In the genomic region with DNA sequence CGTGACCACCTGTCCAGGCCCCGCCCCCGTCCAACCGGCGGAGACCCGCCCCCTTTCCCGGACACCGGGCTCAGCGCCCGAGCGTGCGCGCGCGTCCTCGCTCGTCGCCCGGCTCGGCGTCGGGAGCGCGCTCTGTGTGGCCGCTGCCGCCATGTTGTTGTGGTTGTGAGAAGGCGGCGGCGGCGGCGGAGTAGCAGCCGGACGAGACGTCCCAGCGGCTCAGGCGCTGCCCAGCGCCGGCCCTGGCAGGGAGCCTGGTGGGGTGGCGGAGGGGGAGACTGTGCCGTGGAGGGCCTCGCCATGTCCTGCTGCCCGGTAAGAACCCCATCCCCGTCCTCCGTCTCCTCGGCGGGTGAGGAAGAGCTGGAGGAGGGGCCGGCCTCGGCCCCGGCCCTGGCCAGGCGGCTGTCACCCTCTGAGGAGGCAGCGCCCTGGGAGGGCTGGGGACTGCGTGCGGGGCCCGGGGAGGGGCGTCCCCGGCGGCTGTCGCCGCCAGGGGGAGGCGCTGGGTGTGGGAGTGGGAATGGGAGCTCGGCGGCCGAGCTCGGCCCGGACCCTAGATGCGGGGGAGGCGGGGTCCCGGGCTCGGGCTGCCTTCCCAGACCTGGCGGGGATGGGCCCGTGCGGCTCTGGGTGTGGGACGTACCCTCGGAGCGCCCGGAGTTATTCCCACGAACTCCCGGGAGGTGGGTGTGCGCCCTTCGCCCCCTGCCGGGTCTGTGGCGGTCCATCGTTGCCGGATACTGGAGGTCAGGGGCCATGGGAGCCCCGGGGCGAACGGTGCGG, we compare ENCODE assay signal across 8 cellular contexts. TPM values are rescaled to one million over a fixed set of nuclear protein-coding genes. Genes with fewer than 3 reads are reported as not detected.
DNase-seq lines count a peak whose midpoint lies in the region; ATAC-seq and TF ChIP-seq lines count a peak whose summit lies in the region.

A gene (plus strand): TSS at position 130 of the 786 bp plus-strand sequence. CDS start 87,886 bp downstream, outside the sequence.

- CTCF ChIA-PET in CD8-positive, alpha-beta memory T cell (lab: Charles Lee): no interaction called here
- CTCF ChIA-PET in PC-9 (lab: Charles Lee): interaction anchor here (0.5 to 0.7 kb wide), 3 partner anchors 45 to 409 kb away, joined by 3 to 6 read pairs (median 5); a partner anchor contains a TSS

- peak within 1 kb of the TSS; percentile 91 for H2AFZ ChIP-seq in PC-9

- H3K9me2 ChIP-seq in PC-9 (ENCODE audit: insufficient read depth): no peaks in the 10 kb centered on the region

- peak; percentile 58; the same call in 1 of the 2 replicates for TF ChIP-seq CTCF in PC-9 (conservative IDR thresholded peaks at IDR 0.05)

- H3K27me3 ChIP-seq in CD8-positive, alpha-beta memory T cell (ENCODE audit: insufficient read depth, low read length, poor library complexity, severe bottlenecking): no peaks in the 10 kb centered on the region
- no peaks in the 10 kb centered on the region for H3K27me3 ChIP-seq in HUES64 (ENCODE audit: insufficient read depth, low read length)
- H3K27me3 ChIP-seq in PC-9 (ENCODE audit: insufficient read depth, low read depth): no peaks in the 10 kb centered on the region
- no peaks in the 10 kb centered on the region for H3K27me3 ChIP-seq in muscle layer of duodenum (ENCODE audit: low read depth, low read length)

- peaks cover 2 to 4% of the 10 kb centered on the region in 2 donors for H3K27me3 Mint-ChIP-seq in CD8-positive, alpha-beta memory T cell
- no peaks in the 10 kb centered on the region for H3K27me3 Mint-ChIP-seq in activated T-cell treated with anti-CD3 and anti-CD28 coated beads, Interleukin-2, amount 50 U/mL, for 4 hours (ENCODE audit: low read depth)

- H3K27ac Mint-ChIP-seq in CD8-positive, alpha-beta memory T cell: peak within 1 kb of the TSS; percentile 65 to 96 (median 89)

- H3K4me1 Mint-ChIP-seq in CD8-positive, alpha-beta memory T cell: peaks cover 1 to 11% (median 2%) of the 10 kb centered on the region in 3 donors
- H3K4me1 Mint-ChIP-seq in activated T-cell treated with anti-CD3 and anti-CD28 coated beads, Interleukin-2, amount 50 U/mL, for 4 hours (ENCODE audit: low read depth): peaks cover 11% of the 10 kb centered on the region

- H3K9me3 ChIP-seq in CD8-positive, alpha-beta memory T cell (ENCODE audit: low read length): no peaks in the 10 kb centered on the region
- H3K9me3 ChIP-seq in HUES64 (ENCODE audit: insufficient read depth, low read depth, low read length) (no peaks in the 10 kb centered on the region), PC-9 (ENCODE audit: insufficient read depth, low read depth) (no peaks in the 10 kb centered on the region), muscle layer of duodenum (ENCODE audit: control insufficient read depth in 1 of 2, low read length in 2 of 2) (no peaks in the 10 kb centered on the region)

- WGBS in HUES64: under 1% methylated on average over 88 of the region's 88 CpGs

- H3K4me3 Mint-ChIP-seq in CD8-positive, alpha-beta memory T cell: peak within 1 kb of the TSS in 6 of 7 donors; percentile 41 to 94 (median 92)
- H3K4me3 Mint-ChIP-seq in activated T-cell treated with anti-CD3 and anti-CD28 coated beads, Interleukin-2, amount 50 U/mL, for 4 hours: peak within 1 kb of the TSS; percentile 91

- peak within 1 kb of the TSS; percentile 77 for H3K4me3 ChIP-seq in CD8-positive, alpha-beta memory T cell (ENCODE audit: low read length)
- H3K4me3 ChIP-seq in HUES64 (ENCODE audit: low read length): peak within 1 kb of the TSS; percentile 91
- H3K4me3 ChIP-seq in PC-9: peak within 1 kb of the TSS; percentile 97
- H3K4me3 ChIP-seq in muscle layer of duodenum (ENCODE audit: low read depth in 1 of 2, low read length in 2 of 2): peak within 1 kb of the TSS; percentile 84 to 94

- peaks cover 6% of the 10 kb centered on the region; the same call in 1 of the 2 replicates for H3F3A ChIP-seq in PC-9 (ENCODE audit: insufficient read depth, low read depth)

- no TSS peak for BruUV-seq in PC-9 (replicated peaks; lab: Mats Ljungman, UMichigan)

- peaks cover 0 to 3% (median 0%) of the 10 kb centered on the region in 3 donors for H3K36me3 Mint-ChIP-seq in CD8-positive, alpha-beta memory T cell
- H3K36me3 Mint-ChIP-seq in activated T-cell treated with anti-CD3 and anti-CD28 coated beads, Interleukin-2, amount 50 U/mL, for 4 hours (ENCODE audit: insufficient read depth): no peaks in the 10 kb centered on the region

- peaks cover 52% of the 10 kb centered on the region for H3K79me2 ChIP-seq in PC-9 (ENCODE audit: low read depth)

- intact Hi-C loops in PC-9 (cut with micrococcal nuclease; ENCODE audit: unreplicated experiment): loop anchor here (10.0 kb wide), 2 partner anchors 48 to 112 kb away; a partner anchor contains a TSS

- H4K20me1 ChIP-seq in PC-9 (ENCODE audit: insufficient read depth): peaks cover 24% of the 10 kb centered on the region

- H3K36me3 ChIP-seq in CD8-positive, alpha-beta memory T cell (ENCODE audit: insufficient read depth, low read length): no peaks in the 10 kb centered on the region
- H3K36me3 ChIP-seq in HUES64 (ENCODE audit: insufficient read depth, low read length) (no peaks in the 10 kb centered on the region), PC-9 (ENCODE audit: low read depth) (no peaks in the 10 kb centered on the region), muscle layer of duodenum (ENCODE audit: control insufficient read depth in 1 of 2, insufficient read depth in 2 of 2, low read length in 2 of 2) (no peaks in the 10 kb centered on the region)

- peaks cover 34% of the 10 kb centered on the region for H3K4me1 ChIP-seq in CD8-positive, alpha-beta memory T cell (ENCODE audit: insufficient read depth, low read length)
- H3K4me1 ChIP-seq in HUES64 (ENCODE audit: insufficient read depth, low read length) (peaks cover 13% of the 10 kb centered on the region; the same call in 1 of the 2 replicates), PC-9 (replicated peaks; ENCODE audit: insufficient read depth) (peaks cover 25% of the 10 kb centered on the region), muscle layer of duodenum (ENCODE audit: control insufficient read depth in 1 of 2, insufficient read depth in 2 of 2, low read length in 2 of 2) (peaks cover 4 to 37% of the 10 kb centered on the region in 2 donors)

- ATAC-seq in GM19467 (IDR thresholded peaks at IDR 0.05; ENCODE audit: unreplicated experiment) (peak; percentile 72), esophagus mucosa (peak; percentile 82)
- peak; percentile 84 to 88 for ATAC-seq in activated T-cell treated with anti-CD3 and anti-CD28 coated beads, Interleukin-2, amount 50 U/mL, for 4 hours

- peak within 1 kb of the TSS; percentile 82 for H3K4me2 ChIP-seq in PC-9

- peak; percentile 83 to 90 (median 88) for DNase-seq in CD8-positive, alpha-beta memory T cell
- peak; percentile 70 to 94 for DNase-seq in PC-9
- peak; percentile 92 for DNase-seq in activated T-cell treated with anti-CD3 and anti-CD28 coated beads, Interleukin-2, amount 50 U/mL, for 4 hours
- peak; percentile 91 for DNase-seq in stimulated activated CD8-positive, alpha-beta memory T cell treated with anti-CD3 and anti-CD28 coated beads, Interleukin-7, amount 100 ng/mL, for 24 hours (ENCODE audit: low read depth)

- H3K9me3 Mint-ChIP-seq in CD8-positive, alpha-beta memory T cell: no peaks in the 10 kb centered on the region
- no peaks in the 10 kb centered on the region for H3K9me3 Mint-ChIP-seq in activated T-cell treated with anti-CD3 and anti-CD28 coated beads, Interleukin-2, amount 50 U/mL, for 4 hours

- peak within 1 kb of the TSS; percentile 74 for H3K27ac ChIP-seq in CD8-positive, alpha-beta memory T cell (ENCODE audit: low read depth, low read length)
- H3K27ac ChIP-seq in HUES64 (ENCODE audit: low read depth, low read length) (peak within 1 kb of the TSS; percentile 91; the same call in 1 of the 2 replicates), PC-9 (peak within 1 kb of the TSS; percentile 74), muscle layer of duodenum (ENCODE audit: low read length) (peak within 1 kb of the TSS; percentile 75)

- H3K9ac ChIP-seq in HUES64 (ENCODE audit: low read depth, low read length): peak within 1 kb of the TSS; percentile 88

- POLR2A ChIA-PET in CD8-positive, alpha-beta memory T cell (lab: Charles Lee): interaction anchor here (0.7 to 0.8 kb wide), 2 partner anchors 45 to 117 kb away, joined by 3 to 4 read pairs; a partner anchor contains a TSS
- POLR2A ChIA-PET in PC-9 (lab: Charles Lee; ENCODE audit: unreplicated experiment): interaction anchor here (0.6 to 0.7 kb wide), 3 partner anchors 71 to 110 kb away, joined by 4 to 9 read pairs (median 4); no protein-coding TSS in a partner anchor

RNA-seq across cellular contexts. Expression of the gene that starts here (rescaled TPM):
- total RNA-seq in CD8-positive, alpha-beta memory T cell: 10 to 100 TPM; 20.6 to 22.5 TPM
- 19.7 TPM for polyA plus RNA-seq in CD8-positive, alpha-beta memory T cell
- polyA plus RNA-seq in HUES64 (2013, experiment 1 of 2): 9.9 TPM
- polyA plus RNA-seq in HUES64 (2013, experiment 2 of 2): 9.1 TPM
- total RNA-seq in PC-9 (2021) (28.1 and 31.1 TPM in 2 replicates), esophagus mucosa (31.3 TPM)
- total RNA-seq in activated T-cell treated with anti-CD3 and anti-CD28 coated beads, Interleukin-2, amount 50 U/mL, for 4 hours: 10 to 100 TPM; 15.2 to 19.8 (median 15.8) TPM

Comparison
In these comparisons a context has a peak if more than half of its experiments do, and no peak if none do; other contexts are left out.
1. Peak in every context shown above with its lines: DNase-seq, ATAC-seq, H3K4me3 ChIP-seq and H3K27ac ChIP-seq.